ENCODE assay signal across 16 cellular contexts in the genomic region with DNA sequence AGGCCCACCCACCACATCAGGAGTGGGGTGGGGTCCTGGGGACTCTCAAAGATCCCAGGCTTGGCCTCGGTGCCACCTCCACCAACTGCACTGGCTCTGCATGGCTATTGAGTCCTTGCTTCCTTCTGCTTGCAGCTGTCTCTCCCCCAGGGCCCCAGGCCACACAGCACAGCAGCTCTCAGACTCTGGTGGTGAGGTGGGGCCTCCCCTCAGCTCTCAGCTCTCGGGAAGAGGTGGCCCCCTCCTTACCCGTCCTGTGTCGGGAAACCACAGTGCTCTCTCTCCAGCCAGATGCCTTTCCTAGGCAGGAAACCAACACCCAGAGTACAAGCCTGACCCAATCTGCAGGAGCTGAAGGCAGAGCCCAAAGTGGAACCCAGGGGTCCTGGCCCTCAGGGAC. TPM values are rescaled to one million over a fixed set of nuclear protein-coding genes. Genes with fewer than 3 reads are reported as not detected.
DNase-seq lines count a peak whose midpoint lies in the region; ATAC-seq and TF ChIP-seq lines count a peak whose summit lies in the region.
"Had no signal": no experiment of that assay in that cellular context is flagged by ENCODE, and none has a peak within 500 bp of the region (broad histone marks: within the 10 kb centered on the region; RNA-seq: fewer than 3 reads in every experiment).

No MANE protein-coding gene starts in this region.

- H3K27me3 ChIP-seq in dorsolateral prefrontal cortex = peaks cover 0 to 6% (median 0%) of the 10 kb centered on the region in 45 donors
- H3K27me3 ChIP-seq: Peyer's patch had no signal

- DNase-seq in Right ventricle myocardium inferior (ENCODE audit: missing footprints) (peak; percentile 68), cardiac septum (ENCODE audit: low spot score) (no peak), MV-4-11 (lab: John Stamatoyannopoulos, UW) (peak; percentile 28), dorsolateral prefrontal cortex (no peak), substantia nigra (lab: John Stamatoyannopoulos, UW) (no peak), erythroblast (lab: John Stamatoyannopoulos, UW) (no peak), A172 (ENCODE audit: low spot score) (no peak)
- DNase-seq: Calu3; CD8-positive, alpha-beta T cell; GM23248; HCEC 1CT; NCI-H187; NCI-H526; Peyer's patch had no signal

- TF ChIP-seq POLR2A in erythroblast (IDR thresholded peaks at IDR 0.05; ENCODE audit: low read length) = no peak

- intact Hi-C loops in Right ventricle myocardium inferior (cut with DNase I) (no loop called here), cardiac septum (cut with DNase I) (no loop called here), dorsolateral prefrontal cortex (cut with DNase I) (loop anchor here (5.0 to 10.0 kb wide), 3 partner anchors 80 to 92 kb away; no protein-coding TSS in a partner anchor)

- TF ChIP-seq CTCF in dorsolateral prefrontal cortex (IDR thresholded peaks at IDR 0.05 in 54 of 56, conservative IDR thresholded peaks at IDR 0.05 in 2 of 56; ENCODE audit: low read depth in 1 of 56, partially characterized antibody in 56 of 56) = no peak

- H3K4me3 ChIP-seq in dorsolateral prefrontal cortex = no peak overlapping the region
- H3K4me3 ChIP-seq: GM23248, Peyer's patch had no signal

- ATAC-seq in Right ventricle myocardium inferior = no peak
- ATAC-seq in GM21381 (IDR thresholded peaks at IDR 0.05; ENCODE audit: unreplicated experiment) = no peak
- ATAC-seq: CD8-positive, alpha-beta T cell had no signal

- H3K27ac ChIP-seq in dorsolateral prefrontal cortex (peak overlapping the region in 43 of 59 donors; percentile 9 to 81 (median 54)), substantia nigra (ENCODE audit: low read depth, low read length, poor library complexity, severe bottlenecking) (peak overlapping the region; percentile 51)
- H3K27ac ChIP-seq: GM23248, Peyer's patch had no signal

RNA-seq across cellular contexts. Expression of gene SRCIN1, which starts 18.6 kb away (rescaled TPM):
- total RNA-seq in Right ventricle myocardium inferior (1.4 TPM), cardiac septum (6.2 TPM), dorsolateral prefrontal cortex (100 to 1,000 TPM in 111 of 120 experiments, 10 to 100 TPM in 9; 80.9 to 338 (median 151) TPM)
- 0.19 and 0.26 TPM in 2 replicates for total RNA-seq in A172 (2014; rRNA removed; shearing (Covaris generic))
- total RNA-seq: GM23248, LHCN-M2 had no signal

Comparison
In these comparisons a context has a peak if more than half of its experiments do, and no peak if none do; other contexts are left out.
1. DNase-seq: peak in Right ventricle myocardium inferior (single experiment) and MV-4-11 (single experiment); none in cardiac septum (single experiment), dorsolateral prefrontal cortex (0 of 10), substantia nigra (0 of 49), erythroblast (0 of 2) and A172 (single experiment).
2. RNA of gene SRCIN1, which starts 18.6 kb away (total RNA-seq): 80.9 to 338 TPM in dorsolateral prefrontal cortex; 6.2 TPM in cardiac septum (single experiment), 1.4 TPM in Right ventricle myocardium inferior (single experiment) and 0.19 to 0.26 TPM in A172; every median in the first group is over 10 times any median in the second.
3. intact Hi-C loops: an anchor here in dorsolateral prefrontal cortex (5.0 to 10.0 kb wide); none called in Right ventricle myocardium inferior and cardiac septum.